In the genomic region with DNA sequence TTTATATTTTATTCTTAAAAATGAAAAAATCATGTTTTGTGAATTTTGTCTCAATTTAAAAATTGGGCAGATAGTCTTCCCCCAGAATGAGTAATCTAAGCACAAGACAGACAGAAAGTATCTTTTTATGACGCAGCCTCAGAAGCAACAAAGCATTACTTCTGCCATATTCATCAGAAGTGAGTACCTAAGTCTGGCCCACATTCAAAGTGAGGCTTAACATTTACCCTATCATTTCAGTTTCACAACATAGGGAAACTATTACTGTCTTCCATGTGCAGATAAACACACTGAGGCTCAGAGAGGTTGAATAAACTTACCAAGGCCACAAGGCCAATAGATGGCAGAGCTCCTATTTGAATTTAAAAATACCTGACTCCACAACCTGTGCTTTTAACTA, we compare ENCODE assay signal across 11 cellular contexts. TPM values are rescaled to one million over a fixed set of nuclear protein-coding genes. Genes with fewer than 3 reads are reported as not detected.
A peak's percentile ranks its signal among the peaks of the same experiment; 100 is the strongest.
DNase-seq lines count a peak whose midpoint lies in the region; ATAC-seq, FAIRE-seq and TF ChIP-seq lines count a peak whose summit lies in the region.
"Had no signal": no experiment of that assay in that cellular context is flagged by ENCODE, and none has a peak within 500 bp of the region (broad histone marks: within the 10 kb centered on the region; RNA-seq: fewer than 3 reads in every experiment).

No MANE protein-coding gene starts in this region.

- no peak overlapping the region for H3K27ac ChIP-seq in left lung
- H3K27ac ChIP-seq: neural progenitor cell had no signal

- peak; percentile 28 for DNase-seq in GM04504 (ENCODE audit: low read depth)
- peak; percentile 84 for DNase-seq in fibroblast of mammary gland (ENCODE audit: low read depth)
- DNase-seq in DMS79 (lab: John Stamatoyannopoulos, UW), result no peak
- DNase-seq in left lung, result no peak
- DNase-seq in COLO668 (lab: John Stamatoyannopoulos, UW; ENCODE audit: unreplicated experiment), result no peak
- no peak for DNase-seq in H54 (ENCODE audit: insufficient read length, low spot score)

- ATAC-seq in GM19452 (IDR thresholded peaks at IDR 0.05; ENCODE audit: unreplicated experiment) (peak; percentile 47), HG03378 (IDR thresholded peaks at IDR 0.05; ENCODE audit: unreplicated experiment) (peak; percentile 68), left lung (no peak)
- ATAC-seq: esophagus mucosa, HepG2 had no signal

- TF ChIP-seq POLR2A in H54 (IDR thresholded peaks at IDR 0.05; ENCODE audit: low read depth, low read length), result no peak

- H3K4me3 ChIP-seq in fibroblast of mammary gland (ENCODE audit: control insufficient read depth, low read depth, low read length) (no peak overlapping the region), left lung (no peak overlapping the region)
- H3K4me3 ChIP-seq: neural progenitor cell had no signal

- H3K9me3 ChIP-seq in left lung, result no peaks in the 10 kb centered on the region

- H3K36me3 ChIP-seq in left lung, result no peaks in the 10 kb centered on the region
- H3K36me3 ChIP-seq: neural progenitor cell had no signal

- intact Hi-C loops in left lung (cut with DNase I), result no loop called here

- no peaks in the 10 kb centered on the region for H3K27me3 ChIP-seq in left lung
- H3K27me3 ChIP-seq: neural progenitor cell had no signal

- no peak for FAIRE-seq in H54 (lab: Jason Lieb, UNC)
- FAIRE-seq: HepG2 had no signal

- TF ChIP-seq CTCF in fibroblast of mammary gland (conservative IDR thresholded peaks at IDR 0.05; ENCODE audit: control insufficient read depth, insufficient read depth, low read depth, low read length) (no peak), left lung (IDR thresholded peaks at IDR 0.05) (no peak)

- no peaks in the 10 kb centered on the region for H3K4me1 ChIP-seq in left lung

RNA-seq across cellular contexts. Expression of gene PRDX4, which starts 4.4 kb away (rescaled TPM):
- 100 to 1,000 TPM in 1 of 2 donors, 10 to 100 TPM in 1; 92.8 to 115 TPM for total RNA-seq in left lung

Comparison
In these comparisons a context has a peak if more than half of its experiments do, and no peak if none do; other contexts are left out.
1. DNase-seq: peak in GM04504 (single experiment) and fibroblast of mammary gland (single experiment); none in DMS79 (single experiment), left lung (0 of 2), COLO668 (single experiment) and H54 (single experiment).